24 cellular contexts compared by ENCODE assay signal in the genomic region with DNA sequence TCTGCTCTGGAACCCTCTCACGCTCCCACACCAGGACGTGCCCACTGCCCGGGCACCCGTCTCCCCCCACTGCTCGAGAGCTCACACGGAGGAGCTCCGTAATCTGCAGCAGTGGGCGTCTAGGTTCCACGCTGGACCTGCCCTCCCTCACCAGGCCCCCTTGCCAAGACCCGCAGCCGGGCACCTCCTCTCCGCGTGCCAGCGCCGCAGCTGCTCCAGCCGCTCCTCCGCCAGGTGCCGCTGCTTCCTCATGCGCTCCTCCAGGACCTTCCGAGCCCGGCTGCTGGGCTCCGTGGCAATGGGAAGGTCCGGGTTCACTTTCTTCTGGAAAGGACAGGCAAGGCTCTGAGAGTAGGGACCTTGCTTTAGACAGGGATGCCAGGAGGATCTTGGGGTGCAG. TPM values are rescaled to one million over a fixed set of nuclear protein-coding genes. Genes with fewer than 3 reads are reported as not detected.
A peak's percentile ranks its signal among the peaks of the same experiment; 100 is the strongest.
DNase-seq lines count a peak whose midpoint lies in the region; ATAC-seq and TF ChIP-seq lines count a peak whose summit lies in the region.
"Had no signal": no experiment of that assay in that cellular context is flagged by ENCODE, and none has a peak within 500 bp of the region (broad histone marks: within the 10 kb centered on the region; RNA-seq: fewer than 3 reads in every experiment).

No MANE protein-coding gene starts in this region.

- peaks cover 2% of the 10 kb centered on the region for H3K9me3 Mint-ChIP-seq in glutamatergic neuron (ENCODE audit: unreplicated experiment)
- H3K9me3 Mint-ChIP-seq: activated naive CD4-positive, alpha-beta T cell treated with anti-CD3 and anti-CD28 coated beads, Interleukin-2, amount 50 U/mL, for 72 hours; activated T-helper 1 cell treated with anti-CD3 and anti-CD28 coated beads, Interleukin-12 subunit alpha, Interleukin-12 subunit beta, Interleukin-2, Interleukin-4 antibody, amounts not matched to agents 30 ng/mL and 10 ng/mL and 1 ng/mL, durations not matched to agents 14 hours and 24 hours and 36 hours had no signal

- no peak for ATAC-seq in foreskin keratinocyte
- ATAC-seq in GM21529 (IDR thresholded peaks at IDR 0.05; ENCODE audit: unreplicated experiment) = no peak

- H3K27me3 Mint-ChIP-seq in glutamatergic neuron (ENCODE audit: unreplicated experiment) = peaks cover 15% of the 10 kb centered on the region
- H3K27me3 Mint-ChIP-seq: activated CD4-positive, alpha-beta T cell treated with anti-CD3 and anti-CD28 coated beads for 36 hours had no signal

- H3K27me3 ChIP-seq in foreskin keratinocyte = peaks cover 4% of the 10 kb centered on the region
- H3K27me3 ChIP-seq: BLaER1, ovary had no signal

- H3K4me1 Mint-ChIP-seq in glutamatergic neuron (ENCODE audit: low read depth, unreplicated experiment) = peaks cover 5% of the 10 kb centered on the region

- H3K4me3 Mint-ChIP-seq in glutamatergic neuron (ENCODE audit: unreplicated experiment) = no peak overlapping the region
- H3K4me3 Mint-ChIP-seq: activated CD4-positive, alpha-beta T cell treated with anti-CD3 and anti-CD28 coated beads for 36 hours; activated T-helper 1 cell treated with anti-CD3 and anti-CD28 coated beads, Interleukin-12 subunit alpha, Interleukin-12 subunit beta, Interleukin-2, Interleukin-4 antibody, amounts not matched to agents 30 ng/mL and 10 ng/mL and 1 ng/mL, durations not matched to agents 14 hours and 24 hours and 36 hours had no signal

- H3K27ac Mint-ChIP-seq in glutamatergic neuron (ENCODE audit: unreplicated experiment) = no peak overlapping the region
- H3K27ac Mint-ChIP-seq: activated T-helper 1 cell treated with anti-CD3 and anti-CD28 coated beads, Interleukin-12 subunit alpha, Interleukin-12 subunit beta, Interleukin-2, Interleukin-4 antibody, amounts not matched to agents 30 ng/mL and 10 ng/mL and 1 ng/mL, durations not matched to agents 14 hours and 24 hours and 36 hours had no signal

- peak; percentile 14 to 54 for DNase-seq in NCI-H446 (lab: John Stamatoyannopoulos, UW)
- DNase-seq in NCI-H446 treated with DMSO at 0.1 percent for 48 hours (lab: John Stamatoyannopoulos, UW) = no peak
- peak; percentile 17 for DNase-seq in DMS 273 treated with DMSO at 0.1 percent for 48 hours (lab: John Stamatoyannopoulos, UW)
- peak; percentile 19 for DNase-seq in NCI-H1092 treated with DMSO at 0.1 percent for 48 hours (lab: John Stamatoyannopoulos, UW)
- DNase-seq in foreskin keratinocyte = no peak
- DNase-seq in activated effector memory CD4-positive, alpha-beta T cell treated with Interleukin-2 at 50 U/mL for 16 hours = no peak
- no peak for DNase-seq in glutamatergic neuron
- DNase-seq: cerebellar nuclear complex, GOT3, kidney glomerular epithelial cell had no signal

- H3K27ac ChIP-seq in foreskin keratinocyte = no peak overlapping the region
- H3K27ac ChIP-seq: BLaER1, gastroesophageal sphincter, ovary had no signal

- H3K36me3 Mint-ChIP-seq in glutamatergic neuron (ENCODE audit: unreplicated experiment) = no peaks in the 10 kb centered on the region
- H3K36me3 Mint-ChIP-seq: activated naive CD4-positive, alpha-beta T cell treated with anti-CD3 and anti-CD28 coated beads, Interleukin-2, amount 50 U/mL, for 72 hours had no signal

- peak; percentile 8 for TF ChIP-seq CTCF in foreskin keratinocyte (conservative IDR thresholded peaks at IDR 0.05)
- TF ChIP-seq CTCF in glutamatergic neuron (IDR thresholded peaks at IDR 0.05; ENCODE audit: partially characterized antibody, unreplicated experiment) = no peak

- no peaks in the 10 kb centered on the region for H3K4me1 ChIP-seq in foreskin keratinocyte

RNA-seq across cellular contexts. Expression of a gene that starts 35.0 kb away (rescaled TPM):
- total RNA-seq in foreskin keratinocyte (not detected in 2 replicates), glutamatergic neuron (ENCODE audit: unreplicated experiment) (not detected)
- polyA plus RNA-seq in foreskin keratinocyte = not detected in 2 replicates
- total RNA-seq: myocyte, OCI-LY7 had no signal

RNA-seq across cellular contexts. Expression of a gene that starts 47.7 kb away (rescaled TPM):
- total RNA-seq in foreskin keratinocyte (0.17 TPM in 1 of 2 replicates, not detected in the other), glutamatergic neuron (ENCODE audit: unreplicated experiment) (8.9 TPM)
- polyA plus RNA-seq in foreskin keratinocyte = 0.13 TPM in 1 of 2 replicates, not detected in the other
- total RNA-seq: myocyte, OCI-LY7, Right ventricle myocardium inferior, urinary bladder had no signal

RNA-seq across cellular contexts. Expression of a gene that starts 49.1 kb away (rescaled TPM):
- total RNA-seq in foreskin keratinocyte (not detected in 2 replicates), glutamatergic neuron (ENCODE audit: unreplicated experiment) (not detected)
- not detected in 2 replicates for polyA plus RNA-seq in foreskin keratinocyte
- total RNA-seq: A673; activated CD4-positive, alpha-beta T cell treated with anti-CD3 and anti-CD28 coated beads for 36 hours; activated naive CD4-positive, alpha-beta T cell treated with anti-CD3 and anti-CD28 coated beads, Interleukin-2, amount 50 U/mL, for 72 hours; activated T-helper 1 cell treated with anti-CD3 and anti-CD28 coated beads, Interleukin-12 subunit alpha, Interleukin-12 subunit beta, Interleukin-2, Interleukin-4 antibody, amounts not matched to agents 30 ng/mL and 10 ng/mL and 1 ng/mL, durations not matched to agents 14 hours and 24 hours and 36 hours; gastroesophageal sphincter; myocyte; OCI-LY7; right cardiac atrium; Right ventricle myocardium inferior; urinary bladder had no signal
- polyA plus RNA-seq: esophagus, right cardiac atrium, urinary bladder had no signal

RNA-seq across cellular contexts. Expression of a gene that starts 58.7 kb away (rescaled TPM):
- total RNA-seq in foreskin keratinocyte = 60.8 and 65.2 TPM in 2 replicates
- polyA plus RNA-seq in foreskin keratinocyte = 94.0 and 100 TPM in 2 replicates
- 33.0 TPM for total RNA-seq in glutamatergic neuron (ENCODE audit: unreplicated experiment)

RNA-seq across cellular contexts. Expression of a gene that starts 59.3 kb away (rescaled TPM):
- not detected in 2 replicates for total RNA-seq in foreskin keratinocyte
- polyA plus RNA-seq in foreskin keratinocyte = not detected in 2 replicates
- total RNA-seq in glutamatergic neuron (ENCODE audit: unreplicated experiment) = 182 TPM
- total RNA-seq: activated T-helper 1 cell treated with anti-CD3 and anti-CD28 coated beads, Interleukin-12 subunit alpha, Interleukin-12 subunit beta, Interleukin-2, Interleukin-4 antibody, amounts not matched to agents 30 ng/mL and 10 ng/mL and 1 ng/mL, durations not matched to agents 14 hours and 24 hours and 36 hours; myocyte; OCI-LY7; right cardiac atrium; Right ventricle myocardium inferior had no signal
- polyA plus RNA-seq: esophagus, ovary had no signal

Comparison
In these comparisons a context has a peak if more than half of its experiments do, and no peak if none do; other contexts are left out.
1. DNase-seq: peak in NCI-H446 (2 of 2), DMS 273 treated with DMSO at 0.1 percent for 48 hours (single experiment) and NCI-H1092 treated with DMSO at 0.1 percent for 48 hours (single experiment); none in NCI-H446 treated with DMSO at 0.1 percent for 48 hours (single experiment), foreskin keratinocyte (0 of 2), activated effector memory CD4-positive, alpha-beta T cell treated with Interleukin-2 at 50 U/mL for 16 hours (single experiment) and glutamatergic neuron (single experiment).